In genomic region chr9:93501406-93501805, GRCh38 we compare ENCODE assay signal across 8 cellular contexts. TPM values are rescaled to one million over a fixed set of nuclear protein-coding genes. Genes with fewer than 3 reads are reported as not detected.
DNase-seq lines count a peak whose midpoint lies in the region; ATAC-seq, FAIRE-seq and TF ChIP-seq lines count a peak whose summit lies in the region.

No MANE protein-coding gene starts in this region.

- TF ChIP-seq CTCF in ascending aorta (IDR thresholded peaks at IDR 0.05) (no peak), keratinocyte (optimal IDR thresholded peaks at IDR 0.05 in 1 of 3, IDR thresholded peaks at IDR 0.05 in 1 of 3, conservative IDR thresholded peaks at IDR 0.05 in 1 of 3; ENCODE audit: extremely low read depth in 1 of 3, insufficient read depth in 2 of 3, low read length in 3 of 3) (no peak), thoracic aorta (IDR thresholded peaks at IDR 0.05) (no peak)

- H4K20me1 ChIP-seq in keratinocyte (ENCODE audit: control insufficient read depth, extremely low read depth, insufficient read depth, low read length) = peaks cover 13% of the 10 kb centered on the region

- peak overlapping the region; percentile 50 to 58 for H3K4me3 ChIP-seq in ascending aorta
- H3K4me3 ChIP-seq in keratinocyte (ENCODE audit: control insufficient read depth in 2 of 3, extremely low read depth in 1 of 3, insufficient read depth in 2 of 3, low read depth in 1 of 3, low read length in 3 of 3) = peak overlapping the region; percentile 20 to 54 (median 52)
- peak overlapping the region; percentile 65 for H3K4me3 ChIP-seq in thoracic aorta

- peaks cover 51% of the 10 kb centered on the region for H3K4me1 Mint-ChIP-seq in activated CD4-positive, alpha-beta T cell treated with anti-CD3 and anti-CD28 coated beads for 36 hours

- peaks cover 0 to 7% of the 10 kb centered on the region in 2 donors for H3K4me1 ChIP-seq in ascending aorta
- peaks cover 15% of the 10 kb centered on the region for H3K4me1 ChIP-seq in keratinocyte (ENCODE audit: control insufficient read depth, extremely low read depth, insufficient read depth, low read length)
- H3K4me1 ChIP-seq in thoracic aorta (ENCODE audit: control insufficient read depth in 1 of 2, low read depth in 2 of 2) = peaks cover 4 to 9% of the 10 kb centered on the region in 2 donors

- H2AFZ ChIP-seq in keratinocyte (ENCODE audit: control insufficient read depth, low read length) = no peak overlapping the region

- FAIRE-seq in keratinocyte (lab: Jason Lieb, UNC) = peak; percentile 70

- H3K27ac ChIP-seq in ascending aorta (peak overlapping the region; percentile 51 to 56), keratinocyte (ENCODE audit: control insufficient read depth, insufficient read depth, low read length) (peak overlapping the region; percentile 57), thoracic aorta (peak overlapping the region; percentile 26 to 47)

- H3K4me3 Mint-ChIP-seq in activated CD4-positive, alpha-beta T cell treated with anti-CD3 and anti-CD28 coated beads for 36 hours = peak overlapping the region; percentile 43

- H3K27me3 Mint-ChIP-seq in activated CD4-positive, alpha-beta T cell treated with anti-CD3 and anti-CD28 coated beads for 36 hours = no peaks in the 10 kb centered on the region

- H3K79me2 ChIP-seq in keratinocyte (ENCODE audit: control insufficient read depth, insufficient read depth, low read length) = peaks cover 67% of the 10 kb centered on the region

- H3K9me3 ChIP-seq in ascending aorta (no peaks in the 10 kb centered on the region), keratinocyte (ENCODE audit: control insufficient read depth, low read depth, low read length) (no peaks in the 10 kb centered on the region), thoracic aorta (no peaks in the 10 kb centered on the region)

- H3K36me3 ChIP-seq in ascending aorta = peaks cover 22 to 24% of the 10 kb centered on the region in 2 donors
- peaks cover 29 to 46% of the 10 kb centered on the region in 2 experiments for H3K36me3 ChIP-seq in keratinocyte (ENCODE audit: control insufficient read depth in 2 of 2, extremely low read depth in 1 of 2, insufficient read depth in 2 of 2, low read length in 2 of 2)
- H3K36me3 ChIP-seq in thoracic aorta = peaks cover 11% of the 10 kb centered on the region

- H3K9ac ChIP-seq in keratinocyte (ENCODE audit: control insufficient read depth, extremely low read depth, insufficient read depth, low read length) = peak overlapping the region; percentile 67

- peak overlapping the region; percentile 85 for H3K4me2 ChIP-seq in keratinocyte (ENCODE audit: control insufficient read depth, extremely low read depth, insufficient read depth, low read depth, low read length)

- CTCF ChIA-PET in activated CD4-positive, alpha-beta T cell treated with anti-CD3 and anti-CD28 coated beads for 36 hours (lab: Charles Lee) = no interaction called here

- H3K27ac Mint-ChIP-seq in activated CD4-positive, alpha-beta T cell treated with anti-CD3 and anti-CD28 coated beads for 36 hours = peak overlapping the region; percentile 84

- no peaks in the 10 kb centered on the region for H3K9me3 Mint-ChIP-seq in activated CD4-positive, alpha-beta T cell treated with anti-CD3 and anti-CD28 coated beads for 36 hours (ENCODE audit: low read depth)

- H3K27me3 ChIP-seq in ascending aorta (no peaks in the 10 kb centered on the region), keratinocyte (ENCODE audit: control insufficient read depth, extremely low read depth, insufficient read depth, low read length) (no peaks in the 10 kb centered on the region), thoracic aorta (replicated peaks; ENCODE audit: insufficient read depth) (no peaks in the 10 kb centered on the region)

- H3K36me3 Mint-ChIP-seq in activated CD4-positive, alpha-beta T cell treated with anti-CD3 and anti-CD28 coated beads for 36 hours (ENCODE audit: low read depth) = peaks cover 71% of the 10 kb centered on the region

- no peaks in the 10 kb centered on the region for H3K9me1 ChIP-seq in keratinocyte (ENCODE audit: control insufficient read depth, extremely low read depth, insufficient read depth, low read length)

- peak; percentile 43 for ATAC-seq in activated CD4-positive, alpha-beta T cell treated with anti-CD3 and anti-CD28 coated beads for 36 hours
- no peak for ATAC-seq in thoracic aorta (ENCODE audit: insufficient number of reproducible peaks, low FRiP score, low read depth)
- ATAC-seq in GM18498 (IDR thresholded peaks at IDR 0.05; ENCODE audit: unreplicated experiment) = no peak
- no peak for ATAC-seq in HG03135 (IDR thresholded peaks at IDR 0.05; ENCODE audit: unreplicated experiment)

- dilution Hi-C loops in keratinocyte (cut with MboI; ENCODE audit: extremely low pct_ligation_motif_present, low sequenced_read_pairs) = no loop called here

- intact Hi-C loops in activated CD4-positive, alpha-beta T cell treated with anti-CD3 and anti-CD28 coated beads for 36 hours (cut with DNase I, micrococcal nuclease) = loop anchor here (2.0 to 5.0 kb wide), 2 partner anchors 49 kb away; partner anchors contain the start of genes FAM120AOS (in 2 of the 2) and FAM120A (in 1 of the 2)
- intact Hi-C loops in ascending aorta (cut with DNase I) = loop anchor here (5.0 kb wide), 1 partner anchor 49 kb away; the partner anchor contains the start of genes FAM120A and FAM120AOS

- DNase-seq in activated CD4-positive, alpha-beta T cell treated with anti-CD3 and anti-CD28 coated beads for 36 hours = no peak
- DNase-seq in activated CD4-positive, alpha-beta T cell treated with anti-CD3 and anti-CD28 coated beads for 1 hour = no peak
- DNase-seq in ascending aorta (ENCODE audit: low spot score in 2 of 2) (no peak), keratinocyte (ENCODE audit: low read depth, low spot score) (no peak), thoracic aorta (ENCODE audit: low spot score) (no peak), GM19240 (ENCODE audit: insufficient read length, low spot score) (no peak)

- POLR2A ChIA-PET in activated CD4-positive, alpha-beta T cell treated with anti-CD3 and anti-CD28 coated beads for 36 hours (lab: Charles Lee) = no interaction called here

RNA-seq across cellular contexts. Expression of gene FAM120AOS, which starts 48.0 kb away (rescaled TPM):
- 10 to 100 TPM; 38.7 to 43.1 TPM for total RNA-seq in activated CD4-positive, alpha-beta T cell treated with anti-CD3 and anti-CD28 coated beads for 36 hours
- total RNA-seq in ascending aorta (19.9 TPM), thoracic aorta (10 to 100 TPM; 48.5 to 56.2 TPM)
- polyA plus RNA-seq in keratinocyte = 15.6 to 18.6 TPM (median 16.1 TPM) in 3 replicates
- 8.2 TPM for polyA plus RNA-seq in keratinocyte (2011; ENCODE audit: low read depth)
- 11.9 and 20.7 TPM in 2 replicates for polyA plus RNA-seq in keratinocyte (2011; cell fraction: cytosol; rRNA removed)
- 12.7 and 14.1 TPM in 2 replicates for polyA plus RNA-seq in keratinocyte (2011; cell fraction: nucleus; rRNA removed)
- polyA plus RNA-seq in keratinocyte (2012; ENCODE audit: low replicate concordance) = 11.6 and 13.0 TPM in 2 replicates
- polyA minus RNA-seq in keratinocyte = 4.4 to 11.1 TPM (median 8.6 TPM) in 3 replicates
- polyA minus RNA-seq in keratinocyte (2011; cell fraction: cytosol; rRNA and poly(A)+ RNA removed) = 9.8 TPM
- polyA minus RNA-seq in keratinocyte (2011; cell fraction: nucleus; rRNA and poly(A)+ RNA removed) = 4.3 and 5.7 TPM in 2 replicates

RNA-seq across cellular contexts. Expression of gene FAM120A, which starts 49.9 kb away (rescaled TPM):
- 100 to 1,000 TPM; 115 to 154 TPM for total RNA-seq in activated CD4-positive, alpha-beta T cell treated with anti-CD3 and anti-CD28 coated beads for 36 hours
- total RNA-seq in ascending aorta (135 TPM), thoracic aorta (10 to 100 TPM; 65.3 to 87.8 TPM)
- 51.6 to 88.3 TPM (median 79.2 TPM) in 3 replicates for polyA plus RNA-seq in keratinocyte
- polyA plus RNA-seq in keratinocyte (2011; ENCODE audit: low read depth) = 17.0 TPM
- 67.8 and 81.6 TPM in 2 replicates for polyA plus RNA-seq in keratinocyte (2011; cell fraction: cytosol; rRNA removed)
- polyA plus RNA-seq in keratinocyte (2011; cell fraction: nucleus; rRNA removed) = 78.2 and 93.4 TPM in 2 replicates
- polyA plus RNA-seq in keratinocyte (2012; ENCODE audit: low replicate concordance) = 28.9 and 92.0 TPM in 2 replicates
- polyA minus RNA-seq in keratinocyte = 161 to 235 TPM (median 181 TPM) in 3 replicates
- polyA minus RNA-seq in keratinocyte (2011; cell fraction: cytosol; rRNA and poly(A)+ RNA removed) = 184 TPM
- 108 and 148 TPM in 2 replicates for polyA minus RNA-seq in keratinocyte (2011; cell fraction: nucleus; rRNA and poly(A)+ RNA removed)
